1 cellular context compared by ENCODE assay signal in the genomic region with DNA sequence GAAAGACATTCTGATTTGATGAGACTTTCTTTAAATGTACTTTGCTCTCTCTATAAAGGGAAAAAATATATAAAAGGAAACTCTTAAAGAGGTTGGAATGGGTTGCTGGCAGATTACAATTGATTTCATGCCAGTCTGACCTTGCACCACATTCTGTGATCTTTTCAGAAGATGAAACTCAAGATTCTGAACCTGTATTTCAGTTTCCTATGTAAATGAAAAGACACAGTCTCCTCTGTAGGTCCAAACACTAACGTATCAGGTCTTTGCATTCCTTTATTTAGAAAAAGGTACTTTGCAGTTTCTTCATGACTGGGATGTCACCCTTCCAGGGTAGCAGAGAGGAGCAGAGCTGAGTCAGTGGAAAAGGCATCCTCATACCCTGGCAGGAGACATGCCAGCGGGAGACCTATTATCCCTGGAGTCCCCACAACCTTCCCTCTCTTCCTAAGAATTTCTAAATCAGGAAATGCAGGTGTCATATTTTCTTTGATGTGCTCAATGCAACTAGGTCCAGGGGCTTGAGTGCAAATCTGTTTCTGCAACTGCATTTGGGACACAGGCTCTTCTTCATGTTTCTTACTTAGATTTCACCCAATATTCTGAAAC.
TF ChIP-seq lines count a peak whose summit lies in the region.

No MANE protein-coding gene starts in this region.

TF ChIP-seq in GM12878, 131 proteins besides CTCF, POLR2A, EP300 and RAD21 (continued from another document):
- TF ChIP-seq, protein P1, sequence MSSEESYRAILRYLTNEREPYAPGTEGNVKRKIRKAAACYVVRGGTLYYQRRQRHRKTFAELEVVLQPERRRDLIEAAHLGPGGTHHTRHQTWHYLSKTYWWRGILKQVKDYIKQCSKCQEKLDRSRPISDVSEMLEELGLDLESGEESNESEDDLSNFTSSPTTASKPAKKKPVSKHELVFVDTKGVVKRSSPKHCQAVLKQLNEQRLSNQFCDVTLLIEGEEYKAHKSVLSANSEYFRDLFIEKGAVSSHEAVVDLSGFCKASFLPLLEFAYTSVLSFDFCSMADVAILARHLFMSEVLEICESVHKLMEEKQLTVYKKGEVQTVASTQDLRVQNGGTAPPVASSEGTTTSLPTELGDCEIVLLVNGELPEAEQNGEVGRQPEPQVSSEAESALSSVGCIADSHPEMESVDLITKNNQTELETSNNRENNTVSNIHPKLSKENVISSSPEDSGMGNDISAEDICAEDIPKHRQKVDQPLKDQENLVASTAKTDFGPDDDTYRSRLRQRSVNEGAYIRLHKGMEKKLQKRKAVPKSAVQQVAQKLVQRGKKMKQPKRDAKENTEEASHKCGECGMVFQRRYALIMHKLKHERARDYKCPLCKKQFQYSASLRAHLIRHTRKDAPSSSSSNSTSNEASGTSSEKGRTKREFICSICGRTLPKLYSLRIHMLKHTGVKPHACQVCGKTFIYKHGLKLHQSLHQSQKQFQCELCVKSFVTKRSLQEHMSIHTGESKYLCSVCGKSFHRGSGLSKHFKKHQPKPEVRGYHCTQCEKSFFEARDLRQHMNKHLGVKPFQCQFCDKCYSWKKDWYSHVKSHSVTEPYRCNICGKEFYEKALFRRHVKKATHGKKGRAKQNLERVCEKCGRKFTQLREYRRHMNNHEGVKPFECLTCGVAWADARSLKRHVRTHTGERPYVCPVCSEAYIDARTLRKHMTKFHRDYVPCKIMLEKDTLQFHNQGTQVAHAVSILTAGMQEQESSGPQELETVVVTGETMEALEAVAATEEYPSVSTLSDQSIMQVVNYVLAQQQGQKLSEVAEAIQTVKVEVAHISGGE (CRISPR knock-in tag; IDR thresholded peaks at IDR 0.05) = no peak
- no peak for TF ChIP-seq TCF12 (IDR thresholded peaks at IDR 0.05; ENCODE audit: low read depth, low read length)
- no peak for TF ChIP-seq ZNF207 (IDR thresholded peaks at IDR 0.05; ENCODE audit: borderline replicate concordance)
- no peak for TF ChIP-seq SREBF2 (IDR thresholded peaks at IDR 0.05; ENCODE audit: low read length)
